8 cellular contexts compared by ENCODE assay signal in the genomic region with DNA sequence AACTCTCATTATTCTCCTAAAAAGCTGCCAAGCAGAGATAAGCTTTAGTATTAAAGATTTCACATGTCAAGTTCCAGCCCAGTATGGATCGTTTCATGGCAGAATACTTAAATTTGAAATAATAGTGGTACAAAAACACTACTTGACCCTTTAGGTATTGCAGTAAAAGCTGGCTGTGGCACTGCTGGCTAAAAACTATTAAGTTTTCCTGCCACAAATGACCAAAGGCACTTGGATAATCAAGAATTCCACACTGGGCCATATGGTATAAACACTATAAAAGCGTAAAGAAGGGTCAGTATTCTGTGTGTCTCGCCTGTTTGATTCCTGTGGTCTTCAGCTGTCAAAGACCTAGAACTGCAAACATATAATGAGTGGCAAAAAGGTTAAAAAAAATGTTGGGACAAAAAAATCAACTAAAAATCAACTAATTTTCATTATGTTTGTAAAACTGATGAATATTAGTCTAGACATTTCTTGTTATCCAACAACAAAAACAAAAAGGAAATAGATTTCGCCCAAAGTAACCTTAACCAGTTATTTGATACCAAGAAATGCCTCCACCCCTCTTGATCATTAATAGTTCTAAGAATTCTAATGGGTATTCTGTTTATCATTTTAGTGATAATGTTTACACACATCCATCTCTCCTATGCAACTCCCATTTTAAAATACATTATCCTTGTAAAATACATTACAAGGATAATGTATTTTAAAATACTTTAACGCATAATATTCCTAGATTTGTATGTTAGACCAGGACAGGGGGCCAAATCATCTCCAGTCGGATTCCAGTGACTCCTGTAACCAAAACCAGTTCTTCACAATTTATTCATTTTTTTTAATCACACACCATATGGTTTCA. TPM values are rescaled to one million over a fixed set of nuclear protein-coding genes. Genes with fewer than 3 reads are reported as not detected.
DNase-seq lines count a peak whose midpoint lies in the region; ATAC-seq and TF ChIP-seq lines count a peak whose summit lies in the region.

No MANE protein-coding gene starts in this region.

- H3K9me3 Mint-ChIP-seq in IgD-negative memory B cell (peaks cover 0 to 3% (median 0%) of the 10 kb centered on the region in 3 donors), naive B cell (peaks cover 0 to 4% (median 0%) of the 10 kb centered on the region in 7 donors)

- no peak for TF ChIP-seq CTCF in AG04450 (IDR thresholded peaks at IDR 0.05; ENCODE audit: low read depth, low read length)
- no peak for TF ChIP-seq CTCF in brain microvascular endothelial cell (IDR thresholded peaks at IDR 0.05; ENCODE audit: low read depth, low read length, missing control alignments)

- CTCF ChIA-PET in AG04450 (lab: Charles Lee) = interaction anchor here (0.7 to 4.9 kb wide), 14 partner anchors 9 to 492 kb away, joined by 3 to 55 read pairs (median 4); no protein-coding TSS in a partner anchor

- peaks cover 21 to 33% (median 25%) of the 10 kb centered on the region in 3 donors for H3K4me1 Mint-ChIP-seq in IgD-negative memory B cell
- peaks cover 15 to 25% (median 22%) of the 10 kb centered on the region in 3 donors for H3K4me1 Mint-ChIP-seq in naive B cell

- no peak overlapping the region for H3K27ac ChIP-seq in AG04450 (ENCODE audit: low read depth, low read length)
- no peak overlapping the region for H3K27ac ChIP-seq in brain microvascular endothelial cell

- no peak for ATAC-seq in naive B cell (ENCODE audit: low read depth in 2 of 2)
- ATAC-seq in GM21825 (IDR thresholded peaks at IDR 0.05; ENCODE audit: unreplicated experiment) = no peak
- ATAC-seq in HG02970 (IDR thresholded peaks at IDR 0.05; ENCODE audit: low FRiP score, unreplicated experiment) = no peak
- ATAC-seq in HG02973 (IDR thresholded peaks at IDR 0.05; ENCODE audit: unreplicated experiment) = no peak

- H3K27ac Mint-ChIP-seq in IgD-negative memory B cell = peak overlapping the region in 2 of 3 donors; percentile 32 to 86
- H3K27ac Mint-ChIP-seq in naive B cell = peak overlapping the region in 1 of 6 donors; percentile 89

- H3K9me3 ChIP-seq in AG04450 (ENCODE audit: control insufficient read depth, insufficient read depth, low read length) = no peaks in the 10 kb centered on the region

- H3K4me3 ChIP-seq in AG04450 (ENCODE audit: low read depth, low read length) = peak overlapping the region; percentile 95
- peak overlapping the region; percentile 88 for H3K4me3 ChIP-seq in brain microvascular endothelial cell (ENCODE audit: low read depth, low read length)

- DNase-seq in AG04450 (ENCODE audit: low read depth, low spot score) (no peak), brain microvascular endothelial cell (no peak), naive B cell (no peak)
- DNase-seq in activated CD4-positive, CD25-positive, alpha-beta regulatory T cell treated with anti-CD3 and anti-CD28 coated beads, Interleukin-2, amount 50 U/mL, for 72 hours = no peak

- H3K27me3 ChIP-seq in AG04450 (ENCODE audit: control insufficient read depth, insufficient read depth, low read length) (no peaks in the 10 kb centered on the region), brain microvascular endothelial cell (replicated peaks) (no peaks in the 10 kb centered on the region)

- H3K4me3 Mint-ChIP-seq in IgD-negative memory B cell (peak overlapping the region; percentile 83 to 95 (median 92)), naive B cell (peak overlapping the region in 7 of 8 donors; percentile 52 to 88 (median 82))

- H3K27me3 Mint-ChIP-seq in IgD-negative memory B cell (no peaks in the 10 kb centered on the region), naive B cell (no peaks in the 10 kb centered on the region)

- H3K36me3 Mint-ChIP-seq in IgD-negative memory B cell (no peaks in the 10 kb centered on the region), naive B cell (no peaks in the 10 kb centered on the region)

- in situ Hi-C loops in brain microvascular endothelial cell (cut with HindIII; ENCODE audit: low pct_ligation_motif_present, low sequenced_read_pairs) = no loop called here

- no peaks in the 10 kb centered on the region for H3K36me3 ChIP-seq in brain microvascular endothelial cell (replicated peaks)

- POLR2A ChIA-PET in AG04450 (lab: Yijun Ruan, JAX) = interaction anchor here (0.5 to 1.0 kb wide), 2 partner anchors 19 to 30 kb away, joined by 3 to 4 read pairs; no protein-coding TSS in a partner anchor

RNA-seq across cellular contexts. Expression of a gene that starts 2.2 kb away (rescaled TPM):
- polyA plus RNA-seq in AG04450 (2011; rRNA removed) = 15.8 and 16.9 TPM in 2 replicates
- 6.6 and 6.8 TPM in 2 replicates for polyA minus RNA-seq in AG04450 (2011; rRNA and poly(A)+ RNA removed)
- polyA plus RNA-seq in IgD-negative memory B cell = 5.4 TPM
- polyA plus RNA-seq in naive B cell (ENCODE audit: low read depth in 6 of 6) = 10 to 100 TPM in 1 of 6 donors, 1 to 10 TPM in 5; 6.9 to 11.1 (median 8.8) TPM
